Comparison of ENCODE assay signal across 1 cellular context in the genomic region with DNA sequence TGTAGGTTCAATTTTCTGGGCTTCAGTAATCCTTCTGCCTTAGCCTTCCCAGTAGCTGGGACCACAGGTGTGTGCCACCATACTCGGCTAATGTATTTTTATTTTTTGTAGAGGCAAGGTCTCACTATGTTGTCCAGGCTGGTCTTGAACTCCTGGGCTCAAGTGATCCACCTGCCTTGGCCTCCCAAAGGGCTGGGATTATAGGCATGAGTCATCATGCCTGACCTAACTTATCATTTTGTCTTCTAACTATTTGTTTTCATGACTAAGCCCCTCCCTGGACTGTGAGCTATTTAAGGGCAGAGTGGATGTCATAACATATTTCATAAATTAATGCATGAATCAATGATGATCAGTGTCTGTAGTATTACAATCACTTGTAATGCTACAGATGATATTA.
TF ChIP-seq lines count a peak whose summit lies in the region.

No MANE protein-coding gene starts in this region.

TF ChIP-seq in HEK293, 187 proteins besides CTCF, POLR2A, EP300 and RAD21 (continued from another document and continues in another):
- TF ChIP-seq, protein P1, sequence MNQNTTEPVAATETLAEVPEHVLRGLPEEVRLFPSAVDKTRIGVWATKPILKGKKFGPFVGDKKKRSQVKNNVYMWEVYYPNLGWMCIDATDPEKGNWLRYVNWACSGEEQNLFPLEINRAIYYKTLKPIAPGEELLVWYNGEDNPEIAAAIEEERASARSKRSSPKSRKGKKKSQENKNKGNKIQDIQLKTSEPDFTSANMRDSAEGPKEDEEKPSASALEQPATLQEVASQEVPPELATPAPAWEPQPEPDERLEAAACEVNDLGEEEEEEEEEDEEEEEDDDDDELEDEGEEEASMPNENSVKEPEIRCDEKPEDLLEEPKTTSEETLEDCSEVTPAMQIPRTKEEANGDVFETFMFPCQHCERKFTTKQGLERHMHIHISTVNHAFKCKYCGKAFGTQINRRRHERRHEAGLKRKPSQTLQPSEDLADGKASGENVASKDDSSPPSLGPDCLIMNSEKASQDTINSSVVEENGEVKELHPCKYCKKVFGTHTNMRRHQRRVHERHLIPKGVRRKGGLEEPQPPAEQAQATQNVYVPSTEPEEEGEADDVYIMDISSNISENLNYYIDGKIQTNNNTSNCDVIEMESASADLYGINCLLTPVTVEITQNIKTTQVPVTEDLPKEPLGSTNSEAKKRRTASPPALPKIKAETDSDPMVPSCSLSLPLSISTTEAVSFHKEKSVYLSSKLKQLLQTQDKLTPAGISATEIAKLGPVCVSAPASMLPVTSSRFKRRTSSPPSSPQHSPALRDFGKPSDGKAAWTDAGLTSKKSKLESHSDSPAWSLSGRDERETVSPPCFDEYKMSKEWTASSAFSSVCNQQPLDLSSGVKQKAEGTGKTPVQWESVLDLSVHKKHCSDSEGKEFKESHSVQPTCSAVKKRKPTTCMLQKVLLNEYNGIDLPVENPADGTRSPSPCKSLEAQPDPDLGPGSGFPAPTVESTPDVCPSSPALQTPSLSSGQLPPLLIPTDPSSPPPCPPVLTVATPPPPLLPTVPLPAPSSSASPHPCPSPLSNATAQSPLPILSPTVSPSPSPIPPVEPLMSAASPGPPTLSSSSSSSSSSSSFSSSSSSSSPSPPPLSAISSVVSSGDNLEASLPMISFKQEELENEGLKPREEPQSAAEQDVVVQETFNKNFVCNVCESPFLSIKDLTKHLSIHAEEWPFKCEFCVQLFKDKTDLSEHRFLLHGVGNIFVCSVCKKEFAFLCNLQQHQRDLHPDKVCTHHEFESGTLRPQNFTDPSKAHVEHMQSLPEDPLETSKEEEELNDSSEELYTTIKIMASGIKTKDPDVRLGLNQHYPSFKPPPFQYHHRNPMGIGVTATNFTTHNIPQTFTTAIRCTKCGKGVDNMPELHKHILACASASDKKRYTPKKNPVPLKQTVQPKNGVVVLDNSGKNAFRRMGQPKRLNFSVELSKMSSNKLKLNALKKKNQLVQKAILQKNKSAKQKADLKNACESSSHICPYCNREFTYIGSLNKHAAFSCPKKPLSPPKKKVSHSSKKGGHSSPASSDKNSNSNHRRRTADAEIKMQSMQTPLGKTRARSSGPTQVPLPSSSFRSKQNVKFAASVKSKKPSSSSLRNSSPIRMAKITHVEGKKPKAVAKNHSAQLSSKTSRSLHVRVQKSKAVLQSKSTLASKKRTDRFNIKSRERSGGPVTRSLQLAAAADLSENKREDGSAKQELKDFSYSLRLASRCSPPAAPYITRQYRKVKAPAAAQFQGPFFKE (tag by site-specific recombination; IDR thresholded peaks at IDR 0.05; ENCODE audit: borderline replicate concordance), result no peak
- TF ChIP-seq, protein P2, sequence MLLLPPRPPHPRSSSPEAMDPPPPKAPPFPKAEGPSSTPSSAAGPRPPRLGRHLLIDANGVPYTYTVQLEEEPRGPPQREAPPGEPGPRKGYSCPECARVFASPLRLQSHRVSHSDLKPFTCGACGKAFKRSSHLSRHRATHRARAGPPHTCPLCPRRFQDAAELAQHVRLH (tag by site-specific recombination; IDR thresholded peaks at IDR 0.05), result peak; percentile 50; the same call in 1 of the 2 replicates
- TF ChIP-seq ZNF558 (tag by site-specific recombination; IDR thresholded peaks at IDR 0.05), result no peak
- no peak for TF ChIP-seq ZFHX2 (tag by site-specific recombination; conservative IDR thresholded peaks at IDR 0.05)
- TF ChIP-seq YY1 (tag by site-specific recombination; IDR thresholded peaks at IDR 0.05), result no peak
- no peak for TF ChIP-seq ZBTB7A (tag by site-specific recombination; IDR thresholded peaks at IDR 0.05; ENCODE audit: low read depth)
- TF ChIP-seq ZBTB21 (tag by site-specific recombination; IDR thresholded peaks at IDR 0.05), result no peak; the same call in 1 of the 2 replicates
- TF ChIP-seq, protein P3, sequence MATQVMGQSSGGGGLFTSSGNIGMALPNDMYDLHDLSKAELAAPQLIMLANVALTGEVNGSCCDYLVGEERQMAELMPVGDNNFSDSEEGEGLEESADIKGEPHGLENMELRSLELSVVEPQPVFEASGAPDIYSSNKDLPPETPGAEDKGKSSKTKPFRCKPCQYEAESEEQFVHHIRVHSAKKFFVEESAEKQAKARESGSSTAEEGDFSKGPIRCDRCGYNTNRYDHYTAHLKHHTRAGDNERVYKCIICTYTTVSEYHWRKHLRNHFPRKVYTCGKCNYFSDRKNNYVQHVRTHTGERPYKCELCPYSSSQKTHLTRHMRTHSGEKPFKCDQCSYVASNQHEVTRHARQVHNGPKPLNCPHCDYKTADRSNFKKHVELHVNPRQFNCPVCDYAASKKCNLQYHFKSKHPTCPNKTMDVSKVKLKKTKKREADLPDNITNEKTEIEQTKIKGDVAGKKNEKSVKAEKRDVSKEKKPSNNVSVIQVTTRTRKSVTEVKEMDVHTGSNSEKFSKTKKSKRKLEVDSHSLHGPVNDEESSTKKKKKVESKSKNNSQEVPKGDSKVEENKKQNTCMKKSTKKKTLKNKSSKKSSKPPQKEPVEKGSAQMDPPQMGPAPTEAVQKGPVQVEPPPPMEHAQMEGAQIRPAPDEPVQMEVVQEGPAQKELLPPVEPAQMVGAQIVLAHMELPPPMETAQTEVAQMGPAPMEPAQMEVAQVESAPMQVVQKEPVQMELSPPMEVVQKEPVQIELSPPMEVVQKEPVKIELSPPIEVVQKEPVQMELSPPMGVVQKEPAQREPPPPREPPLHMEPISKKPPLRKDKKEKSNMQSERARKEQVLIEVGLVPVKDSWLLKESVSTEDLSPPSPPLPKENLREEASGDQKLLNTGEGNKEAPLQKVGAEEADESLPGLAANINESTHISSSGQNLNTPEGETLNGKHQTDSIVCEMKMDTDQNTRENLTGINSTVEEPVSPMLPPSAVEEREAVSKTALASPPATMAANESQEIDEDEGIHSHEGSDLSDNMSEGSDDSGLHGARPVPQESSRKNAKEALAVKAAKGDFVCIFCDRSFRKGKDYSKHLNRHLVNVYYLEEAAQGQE (tag by site-specific recombination; IDR thresholded peaks at IDR 0.05), result no peak
- no peak for TF ChIP-seq IKZF3 (tag by site-specific recombination; IDR thresholded peaks at IDR 0.05)
- TF ChIP-seq ZNF19 (tag by site-specific recombination; IDR thresholded peaks at IDR 0.05; ENCODE audit: low read depth), result no peak
- peak; percentile 87 for TF ChIP-seq ZNF121 (tag by site-specific recombination; IDR thresholded peaks at IDR 0.05)
- TF ChIP-seq, protein P4, sequence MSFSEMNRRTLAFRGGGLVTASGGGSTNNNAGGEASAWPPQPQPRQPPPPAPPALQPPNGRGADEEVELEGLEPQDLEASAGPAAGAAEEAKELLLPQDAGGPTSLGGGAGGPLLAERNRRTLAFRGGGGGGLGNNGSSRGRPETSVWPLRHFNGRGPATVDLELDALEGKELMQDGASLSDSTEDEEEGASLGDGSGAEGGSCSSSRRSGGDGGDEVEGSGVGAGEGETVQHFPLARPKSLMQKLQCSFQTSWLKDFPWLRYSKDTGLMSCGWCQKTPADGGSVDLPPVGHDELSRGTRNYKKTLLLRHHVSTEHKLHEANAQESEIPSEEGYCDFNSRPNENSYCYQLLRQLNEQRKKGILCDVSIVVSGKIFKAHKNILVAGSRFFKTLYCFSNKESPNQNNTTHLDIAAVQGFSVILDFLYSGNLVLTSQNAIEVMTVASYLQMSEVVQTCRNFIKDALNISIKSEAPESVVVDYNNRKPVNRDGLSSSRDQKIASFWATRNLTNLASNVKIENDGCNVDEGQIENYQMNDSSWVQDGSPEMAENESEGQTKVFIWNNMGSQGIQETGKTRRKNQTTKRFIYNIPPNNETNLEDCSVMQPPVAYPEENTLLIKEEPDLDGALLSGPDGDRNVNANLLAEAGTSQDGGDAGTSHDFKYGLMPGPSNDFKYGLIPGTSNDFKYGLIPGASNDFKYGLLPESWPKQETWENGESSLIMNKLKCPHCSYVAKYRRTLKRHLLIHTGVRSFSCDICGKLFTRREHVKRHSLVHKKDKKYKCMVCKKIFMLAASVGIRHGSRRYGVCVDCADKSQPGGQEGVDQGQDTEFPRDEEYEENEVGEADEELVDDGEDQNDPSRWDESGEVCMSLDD (tag by site-specific recombination; IDR thresholded peaks at IDR 0.05), result no peak
- no peak for TF ChIP-seq GLI4 (tag by site-specific recombination; IDR thresholded peaks at IDR 0.05)
- no peak for TF ChIP-seq ZIC2 (tag by site-specific recombination; IDR thresholded peaks at IDR 0.05)
- TF ChIP-seq HOXC10 (CRISPR knock-in tag; IDR thresholded peaks at IDR 0.05), result no peak
- no peak for TF ChIP-seq ZNF747 (tag by site-specific recombination; IDR thresholded peaks at IDR 0.05)
- TF ChIP-seq, protein P5, sequence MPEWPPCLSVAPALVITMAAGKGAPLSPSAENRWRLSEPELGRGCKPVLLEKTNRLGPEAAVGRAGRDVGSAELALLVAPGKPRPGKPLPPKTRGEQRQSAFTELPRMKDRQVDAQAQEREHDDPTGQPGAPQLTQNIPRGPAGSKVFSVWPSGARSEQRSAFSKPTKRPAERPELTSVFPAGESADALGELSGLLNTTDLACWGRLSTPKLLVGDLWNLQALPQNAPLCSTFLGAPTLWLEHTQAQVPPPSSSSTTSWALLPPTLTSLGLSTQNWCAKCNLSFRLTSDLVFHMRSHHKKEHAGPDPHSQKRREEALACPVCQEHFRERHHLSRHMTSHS (tag by site-specific recombination; IDR thresholded peaks at IDR 0.05), result no peak
- TF ChIP-seq, protein P6, sequence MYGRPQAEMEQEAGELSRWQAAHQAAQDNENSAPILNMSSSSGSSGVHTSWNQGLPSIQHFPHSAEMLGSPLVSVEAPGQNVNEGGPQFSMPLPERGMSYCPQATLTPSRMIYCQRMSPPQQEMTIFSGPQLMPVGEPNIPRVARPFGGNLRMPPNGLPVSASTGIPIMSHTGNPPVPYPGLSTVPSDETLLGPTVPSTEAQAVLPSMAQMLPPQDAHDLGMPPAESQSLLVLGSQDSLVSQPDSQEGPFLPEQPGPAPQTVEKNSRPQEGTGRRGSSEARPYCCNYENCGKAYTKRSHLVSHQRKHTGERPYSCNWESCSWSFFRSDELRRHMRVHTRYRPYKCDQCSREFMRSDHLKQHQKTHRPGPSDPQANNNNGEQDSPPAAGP (tag by site-specific recombination; IDR thresholded peaks at IDR 0.05), result peak; percentile 68; the same call in 1 of the 2 replicates
- no peak for TF ChIP-seq ZNF707 (tag by site-specific recombination; IDR thresholded peaks at IDR 0.05)
- no peak for TF ChIP-seq ZNF2 (tag by site-specific recombination; IDR thresholded peaks at IDR 0.05)
- TF ChIP-seq, protein P7, sequence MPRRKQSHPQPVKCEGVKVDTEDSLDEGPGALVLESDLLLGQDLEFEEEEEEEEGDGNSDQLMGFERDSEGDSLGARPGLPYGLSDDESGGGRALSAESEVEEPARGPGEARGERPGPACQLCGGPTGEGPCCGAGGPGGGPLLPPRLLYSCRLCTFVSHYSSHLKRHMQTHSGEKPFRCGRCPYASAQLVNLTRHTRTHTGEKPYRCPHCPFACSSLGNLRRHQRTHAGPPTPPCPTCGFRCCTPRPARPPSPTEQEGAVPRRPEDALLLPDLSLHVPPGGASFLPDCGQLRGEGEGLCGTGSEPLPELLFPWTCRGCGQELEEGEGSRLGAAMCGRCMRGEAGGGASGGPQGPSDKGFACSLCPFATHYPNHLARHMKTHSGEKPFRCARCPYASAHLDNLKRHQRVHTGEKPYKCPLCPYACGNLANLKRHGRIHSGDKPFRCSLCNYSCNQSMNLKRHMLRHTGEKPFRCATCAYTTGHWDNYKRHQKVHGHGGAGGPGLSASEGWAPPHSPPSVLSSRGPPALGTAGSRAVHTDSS (tag by site-specific recombination; IDR thresholded peaks at IDR 0.05), result no peak
- TF ChIP-seq SCRT2 (tag by site-specific recombination; IDR thresholded peaks at IDR 0.05), result 0 out of 2 replicates have a peak, but pooled peaks have one; percentile 17
- TF ChIP-seq ZNF560 (tag by site-specific recombination; IDR thresholded peaks at IDR 0.05; ENCODE audit: borderline replicate concordance), result no peak
- no peak for TF ChIP-seq ZFP3 (tag by site-specific recombination; IDR thresholded peaks at IDR 0.05; ENCODE audit: low read depth)
- TF ChIP-seq ZNF366 (tag by site-specific recombination; conservative IDR thresholded peaks at IDR 0.05), result peak; percentile 35; the same call in 1 of the 2 replicates
- no peak for TF ChIP-seq ZNF530 (tag by site-specific recombination; IDR thresholded peaks at IDR 0.05; ENCODE audit: low read depth)
- TF ChIP-seq ZNF501 (tag by site-specific recombination; IDR thresholded peaks at IDR 0.05), result 0 out of 2 replicates have a peak, but pooled peaks have one; percentile 9
- TF ChIP-seq ZSCAN30 (tag by site-specific recombination; IDR thresholded peaks at IDR 0.05), result no peak
- no peak for TF ChIP-seq FEZF1 (tag by site-specific recombination; IDR thresholded peaks at IDR 0.05)
- no peak for TF ChIP-seq ZNF221 (tag by site-specific recombination; IDR thresholded peaks at IDR 0.05; ENCODE audit: borderline replicate concordance)
- 0 out of 2 replicates have a peak, but pooled peaks have one; percentile 12 for TF ChIP-seq ZNF184 (tag by site-specific recombination; IDR thresholded peaks at IDR 0.05)
- no peak; the same call in 1 of the 2 replicates for TF ChIP-seq ZXDB (tag by site-specific recombination; IDR thresholded peaks at IDR 0.05)
- no peak for TF ChIP-seq ZNF274 (IDR thresholded peaks at IDR 0.05; ENCODE audit: low read length)
- no peak for TF ChIP-seq ZNF274 (tag by site-specific recombination; IDR thresholded peaks at IDR 0.05; ENCODE audit: borderline replicate concordance)
- TF ChIP-seq, protein P8, sequence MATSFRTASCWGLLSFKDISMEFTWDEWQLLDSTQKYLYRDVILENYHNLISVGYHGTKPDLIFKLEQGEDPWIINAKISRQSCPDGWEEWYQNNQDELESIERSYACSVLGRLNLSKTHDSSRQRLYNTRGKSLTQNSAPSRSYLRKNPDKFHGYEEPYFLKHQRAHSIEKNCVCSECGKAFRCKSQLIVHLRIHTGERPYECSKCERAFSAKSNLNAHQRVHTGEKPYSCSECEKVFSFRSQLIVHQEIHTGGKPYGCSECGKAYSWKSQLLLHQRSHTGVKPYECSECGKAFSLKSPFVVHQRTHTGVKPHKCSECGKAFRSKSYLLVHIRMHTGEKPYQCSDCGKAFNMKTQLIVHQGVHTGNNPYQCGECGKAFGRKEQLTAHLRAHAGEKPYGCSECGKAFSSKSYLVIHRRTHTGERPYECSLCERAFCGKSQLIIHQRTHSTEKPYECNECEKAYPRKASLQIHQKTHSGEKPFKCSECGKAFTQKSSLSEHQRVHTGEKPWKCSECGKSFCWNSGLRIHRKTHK (tag by site-specific recombination; IDR thresholded peaks at IDR 0.05), result no peak
- no peak for TF ChIP-seq SETDB1 (IDR thresholded peaks at IDR 0.05; ENCODE audit: insufficient read length, low read length)
- TF ChIP-seq, protein P9, sequence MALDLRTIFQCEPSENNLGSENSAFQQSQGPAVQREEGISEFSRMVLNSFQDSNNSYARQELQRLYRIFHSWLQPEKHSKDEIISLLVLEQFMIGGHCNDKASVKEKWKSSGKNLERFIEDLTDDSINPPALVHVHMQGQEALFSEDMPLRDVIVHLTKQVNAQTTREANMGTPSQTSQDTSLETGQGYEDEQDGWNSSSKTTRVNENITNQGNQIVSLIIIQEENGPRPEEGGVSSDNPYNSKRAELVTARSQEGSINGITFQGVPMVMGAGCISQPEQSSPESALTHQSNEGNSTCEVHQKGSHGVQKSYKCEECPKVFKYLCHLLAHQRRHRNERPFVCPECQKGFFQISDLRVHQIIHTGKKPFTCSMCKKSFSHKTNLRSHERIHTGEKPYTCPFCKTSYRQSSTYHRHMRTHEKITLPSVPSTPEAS (tag by site-specific recombination; IDR thresholded peaks at IDR 0.05), result no peak
- TF ChIP-seq ZNF404 (tag by site-specific recombination; IDR thresholded peaks at IDR 0.05), result no peak
- TF ChIP-seq ZNF140 (tag by site-specific recombination; IDR thresholded peaks at IDR 0.05), result no peak
